12 cellular contexts compared by ENCODE assay signal in genomic region chr7:7696458-7697119, GRCh38. TPM values are rescaled to one million over a fixed set of nuclear protein-coding genes. Genes with fewer than 3 reads are reported as not detected.
A peak's percentile ranks its signal among the peaks of the same experiment; 100 is the strongest.
DNase-seq lines count a peak whose midpoint lies in the region; ATAC-seq and TF ChIP-seq lines count a peak whose summit lies in the region.
"Had no signal": no experiment of that assay in that cellular context is flagged by ENCODE, and none has a peak within 500 bp of the region (broad histone marks: within the 10 kb centered on the region; RNA-seq: fewer than 3 reads in every experiment).

No MANE protein-coding gene starts in this region.

- H3K4me3 ChIP-seq in SJSA1 = no peak overlapping the region
- H3K4me3 ChIP-seq in heart right ventricle = no peak overlapping the region
- no peak overlapping the region for H3K4me3 ChIP-seq in stomach
- no peak overlapping the region for H3K4me3 ChIP-seq in mucosa of descending colon
- no peak overlapping the region for H3K4me3 ChIP-seq in spleen

- H3K4me1 ChIP-seq in SJSA1 (replicated peaks) = peaks cover 30% of the 10 kb centered on the region
- H3K4me1 ChIP-seq in heart right ventricle = peaks cover 9 to 73% (median 50%) of the 10 kb centered on the region in 9 donors
- H3K4me1 ChIP-seq in stomach = peaks cover 7 to 62% (median 39%) of the 10 kb centered on the region in 4 donors
- H3K4me1 ChIP-seq in mucosa of descending colon (ENCODE audit: low read depth) = no peaks in the 10 kb centered on the region
- peaks cover 0 to 45% (median 6%) of the 10 kb centered on the region in 6 donors for H3K4me1 ChIP-seq in spleen

- H3K27ac ChIP-seq in SJSA1 (peak overlapping the region; percentile 20; the same call in 1 of the 2 replicates), heart right ventricle (peak overlapping the region in 9 of 10 donors; percentile 7 to 78 (median 53)), stomach (peak overlapping the region in 4 of 5 donors; percentile 16 to 67 (median 42)), spleen (no peak overlapping the region)
- H3K27ac ChIP-seq: neutrophil had no signal

- TF ChIP-seq CTCF in heart right ventricle (IDR thresholded peaks at IDR 0.05) = no peak
- TF ChIP-seq CTCF in stomach (IDR thresholded peaks at IDR 0.05) = no peak
- no peak for TF ChIP-seq CTCF in mucosa of descending colon (IDR thresholded peaks at IDR 0.05)
- no peak for TF ChIP-seq CTCF in spleen (IDR thresholded peaks at IDR 0.05 in 8 of 11, conservative IDR thresholded peaks at IDR 0.05 in 3 of 11)

- intact Hi-C loops in heart right ventricle (cut with DNase I) (loop anchor here in 1 of 10 donors (10.0 kb wide), 1 partner anchor 268 kb away; the partner anchor contains the start of gene GLCCI1), stomach (cut with DNase I; ENCODE audit: low total_unique reads) (no loop called here), mucosa of descending colon (cut with DNase I, micrococcal nuclease) (no loop called here), spleen (cut with DNase I; ENCODE audit: low total_unique reads) (no loop called here)

- H3K36me3 ChIP-seq in SJSA1 (no peaks in the 10 kb centered on the region), heart right ventricle (no peaks in the 10 kb centered on the region), stomach (no peaks in the 10 kb centered on the region), mucosa of descending colon (ENCODE audit: low read depth) (no peaks in the 10 kb centered on the region), spleen (no peaks in the 10 kb centered on the region)
- H3K36me3 ChIP-seq: neutrophil had no signal

- H3K9me3 ChIP-seq in SJSA1 (replicated peaks) (no peaks in the 10 kb centered on the region), heart right ventricle (peaks cover 0 to 7% (median 0%) of the 10 kb centered on the region in 11 donors), stomach (no peaks in the 10 kb centered on the region), mucosa of descending colon (no peaks in the 10 kb centered on the region), spleen (peaks cover 0 to 3% (median 0%) of the 10 kb centered on the region in 8 donors)
- H3K9me3 ChIP-seq: neutrophil had no signal

- no peak for TF ChIP-seq EP300 in stomach (IDR thresholded peaks at IDR 0.05)

- 33 to 59% methylated on average over 3 of the region's 3 CpGs for WGBS in heart right ventricle, 2 donors
- WGBS in stomach, 5 donors = 36 to 52% (median 47%) methylated on average over 3 of the region's 3 CpGs
- 59 to 86% (median 79%) methylated on average over 3 of the region's 3 CpGs for WGBS in spleen, 5 donors

- H3K27me3 ChIP-seq in SJSA1 (replicated peaks) (no peaks in the 10 kb centered on the region), heart right ventricle (no peaks in the 10 kb centered on the region), stomach (no peaks in the 10 kb centered on the region), spleen (replicated peaks in 1 of 7) (no peaks in the 10 kb centered on the region)
- H3K27me3 ChIP-seq: neutrophil had no signal

- ATAC-seq in heart right ventricle (peak in 4 of 8 donors; percentile 17 to 66 (median 54)), mucosa of descending colon (no peak), HG03025 (IDR thresholded peaks at IDR 0.05; ENCODE audit: low FRiP score, unreplicated experiment) (no peak)

- no peak for TF ChIP-seq POLR2A in stomach (IDR thresholded peaks at IDR 0.05)
- no peak for TF ChIP-seq POLR2A in spleen (IDR thresholded peaks at IDR 0.05)

- DNase-seq in HT1080 (ENCODE audit: low read depth) (peak; percentile 13), SJSA1 (ENCODE audit: low read depth in 1 of 2, low spot score in 2 of 2) (peak in 1 of 2 experiments; percentile 34), heart right ventricle (no peak), stomach (no peak), D341Med (ENCODE audit: low spot score) (no peak), mucosa of descending colon (no peak), spleen (no peak)
- DNase-seq: head of caudate nucleus, NCI-H1930, T1000 had no signal

RNA-seq across cellular contexts. Expression of gene RPA3, which starts 21.8 kb away (rescaled TPM):
- total RNA-seq in HT1080 (2014; rRNA removed; shearing (Covaris generic)) = 45.0 and 56.6 TPM in 2 replicates
- 38.9 and 51.2 TPM in 2 replicates for polyA plus RNA-seq in HT1080 (2015; cell fraction: cytosol; rRNA removed)
- polyA plus RNA-seq in HT1080 (2015; cell fraction: nucleus; rRNA removed) = 22.2 and 31.0 TPM in 2 replicates
- total RNA-seq in SJSA1 (2014; rRNA removed; shearing (Covaris generic)) = 48.5 and 55.2 TPM in 2 replicates
- 10 to 100 TPM; 17.4 to 25.9 (median 22.9) TPM for total RNA-seq in heart right ventricle
- polyA plus RNA-seq in heart right ventricle = 10 to 100 TPM; 15.9 to 20.6 TPM
- 10 to 100 TPM in 3 of 5 donors, 1 to 10 TPM in 1, not detected in 1; 6.7 to 44.9 (median 20.8) TPM for total RNA-seq in stomach
- 10 to 100 TPM; 28.7 to 39.1 (median 33.0) TPM for polyA plus RNA-seq in stomach
- 10 to 100 TPM; 23.2 to 38.4 (median 28.7) TPM for total RNA-seq in mucosa of descending colon
- 10 to 100 TPM; 18.0 to 32.1 (median 25.4) TPM for total RNA-seq in spleen
- 10 to 100 TPM; 28.3 to 41.8 (median 41.0) TPM for polyA plus RNA-seq in spleen

RNA-seq across cellular contexts. Expression of gene UMAD1, which starts 56.0 kb away (rescaled TPM):
- total RNA-seq in HT1080 (2014; rRNA removed; shearing (Covaris generic)) = 6.5 and 12.2 TPM in 2 replicates
- 13.9 and 16.4 TPM in 2 replicates for polyA plus RNA-seq in HT1080 (2015; cell fraction: cytosol; rRNA removed)
- 5.3 and 7.3 TPM in 2 replicates for polyA plus RNA-seq in HT1080 (2015; cell fraction: nucleus; rRNA removed)
- 19.3 and 19.5 TPM in 2 replicates for total RNA-seq in SJSA1 (2014; rRNA removed; shearing (Covaris generic))
- total RNA-seq in heart right ventricle = 10 to 100 TPM; 13.4 to 24.7 (median 18.0) TPM
- polyA plus RNA-seq in heart right ventricle = 1 to 10 TPM; 3.5 to 7.9 TPM
- total RNA-seq in stomach = 100 to 1,000 TPM in 1 of 5 donors, 10 to 100 TPM in 4; 22.0 to 175 (median 37.9) TPM
- polyA plus RNA-seq in stomach = 10 to 100 TPM in 2 of 3 donors, 1 to 10 TPM in 1; 7.8 to 43.4 (median 21.5) TPM
- 10 to 100 TPM; 18.5 to 22.1 (median 18.6) TPM for total RNA-seq in mucosa of descending colon
- 10 to 100 TPM; 13.2 to 21.2 (median 16.9) TPM for total RNA-seq in spleen
- 1 to 10 TPM; 7.6 to 9.3 (median 8.8) TPM for polyA plus RNA-seq in spleen

Comparison
In these comparisons a context has a peak if more than half of its experiments do, and no peak if none do; other contexts are left out.
1. H3K27ac ChIP-seq: peak in SJSA1 (single experiment), heart right ventricle (9 of 10) and stomach (4 of 5); none in spleen (0 of 8).